In the genomic region with DNA sequence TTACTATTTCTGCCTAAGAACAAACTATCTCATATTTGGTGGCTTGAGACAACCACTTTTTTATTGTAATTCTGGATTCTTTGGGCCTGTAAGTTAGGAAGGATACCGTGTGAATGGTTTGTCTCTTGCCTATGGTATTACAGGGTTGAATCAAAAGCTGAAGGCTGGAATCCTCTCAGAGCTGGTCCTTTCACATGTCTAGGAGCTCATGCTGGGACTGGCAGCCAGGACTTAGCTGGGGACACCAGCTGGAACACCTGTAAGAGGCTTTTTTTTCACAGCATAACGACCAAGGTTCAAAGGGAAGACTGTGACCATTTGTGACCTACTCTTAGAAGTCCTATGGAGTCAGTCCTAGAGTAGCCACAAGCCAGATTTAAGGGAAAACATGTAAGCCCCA, we compare ENCODE assay signal across 31 cellular contexts.
"Had no signal": no experiment of that assay in that cellular context is flagged by ENCODE, and none has a peak within 500 bp of the region (broad histone marks: within the 10 kb centered on the region; RNA-seq: fewer than 3 reads in every experiment).

No MANE protein-coding gene starts in this region.

- H3K27ac ChIP-seq: colonic mucosa, esophagus squamous epithelium, heart right ventricle, prostate gland, right atrium auricular region, suprapubic skin, transverse colon, upper lobe of right lung, uterus had no signal

- DNase-seq: colonic mucosa; effector memory CD4-positive, alpha-beta T cell; erythroblast; esophagus squamous epithelium; foreskin melanocyte; glutamatergic neuron; heart right ventricle; hippocampal formation; left ventricle myocardium superior; mesenchymal stem cell; midbrain; naive thymus-derived CD4-positive, alpha-beta T cell; nucleus accumbens; stimulated activated CD4-positive, alpha-beta T cell treated with anti-CD3 and anti-CD28 coated beads, Interleukin-12 subunit alpha, Interleukin-12 subunit beta, amount 100 ng/mL, for 4 hours; stimulated activated CD4-positive, alpha-beta T cell treated with anti-CD3 and anti-CD28 coated beads, Interleukin-1b, Interleukin-23, amount 100 ng/mL, for 48 hours; stimulated activated CD4-positive, alpha-beta T cell treated with anti-CD3 and anti-CD28 coated beads, Interleukin-4, amount 100 ng/mL, for 1 hour; stimulated activated CD8-positive, alpha-beta memory T cell treated with anti-CD3 and anti-CD28 coated beads, Interleukin-4, amount 100 ng/mL, for 48 hours; stimulated activated naive CD4-positive, alpha-beta T cell; stimulated activated naive CD8-positive, alpha-beta T cell treated with anti-CD3 and anti-CD28 coated beads, Interleukin-15, amount 100 ng/mL, for 72 hours; transverse colon; upper lobe of right lung; uterus had no signal

- H3K9me3 ChIP-seq: colonic mucosa, esophagus squamous epithelium, prostate gland, right atrium auricular region, suprapubic skin, transverse colon, upper lobe of right lung, uterus had no signal

- H3K36me3 ChIP-seq: colonic mucosa, esophagus squamous epithelium, heart right ventricle, prostate gland, right atrium auricular region, suprapubic skin, transverse colon, upper lobe of right lung, uterus had no signal

- H3K4me3 ChIP-seq: colonic mucosa, esophagus squamous epithelium, heart right ventricle, prostate gland, right atrium auricular region, smooth muscle cell, suprapubic skin, transverse colon, upper lobe of right lung, uterus had no signal

- H3K36me3 Mint-ChIP-seq: naive thymus-derived CD4-positive, alpha-beta T cell had no signal

- H3K27ac Mint-ChIP-seq: dendritic cell treated with granulocyte-macrophage colony-stimulating factor and Interleukin-4, amounts not matched to agents 40 ng/mL and 50 ng/mL, for 4 days; naive thymus-derived CD4-positive, alpha-beta T cell; nephron; stimulated activated naive CD8-positive, alpha-beta T cell treated with anti-CD3 and anti-CD28 coated beads, Interleukin-15, amount 100 ng/mL, for 72 hours had no signal

- ATAC-seq: heart right ventricle; left ventricle myocardium superior; naive thymus-derived CD4-positive, alpha-beta T cell; sciatic nerve; stimulated activated naive CD8-positive, alpha-beta T cell treated with anti-CD3 and anti-CD28 coated beads, Interleukin-15, amount 100 ng/mL, for 72 hours; upper lobe of right lung had no signal

- H3K4me2 ChIP-seq: smooth muscle cell had no signal

- H3K4me3 Mint-ChIP-seq: dendritic cell treated with granulocyte-macrophage colony-stimulating factor and Interleukin-4, amounts not matched to agents 40 ng/mL and 50 ng/mL, for 4 days; naive thymus-derived CD4-positive, alpha-beta T cell; nephron; stimulated activated naive CD8-positive, alpha-beta T cell treated with anti-CD3 and anti-CD28 coated beads, Interleukin-15, amount 100 ng/mL, for 72 hours had no signal

- H3K9me3 Mint-ChIP-seq: nephron had no signal

- H3K27me3 Mint-ChIP-seq: dendritic cell treated with granulocyte-macrophage colony-stimulating factor and Interleukin-4, amounts not matched to agents 40 ng/mL and 50 ng/mL, for 4 days; naive thymus-derived CD4-positive, alpha-beta T cell; stimulated activated naive CD8-positive, alpha-beta T cell treated with anti-CD3 and anti-CD28 coated beads, Interleukin-15, amount 100 ng/mL, for 72 hours had no signal

- H3K4me1 Mint-ChIP-seq: naive thymus-derived CD4-positive, alpha-beta T cell; nephron; stimulated activated naive CD8-positive, alpha-beta T cell treated with anti-CD3 and anti-CD28 coated beads, Interleukin-15, amount 100 ng/mL, for 72 hours had no signal

- H3K27me3 ChIP-seq: colonic mucosa, esophagus squamous epithelium, heart right ventricle, right atrium auricular region, suprapubic skin, transverse colon, upper lobe of right lung, uterus had no signal

- FAIRE-seq: endometrium, keratinocyte had no signal

- H3K4me1 ChIP-seq: colonic mucosa, esophagus squamous epithelium, heart right ventricle, prostate gland, right atrium auricular region, suprapubic skin, transverse colon, upper lobe of right lung, uterus had no signal
